Comparison of ENCODE assay signal across 29 cellular contexts in genomic region chr6:39488255-39488881, GRCh38.
DNase-seq lines count a peak whose midpoint lies in the region; ATAC-seq, FAIRE-seq and TF ChIP-seq lines count a peak whose summit lies in the region.
"Had no signal": no experiment of that assay in that cellular context is flagged by ENCODE, and none has a peak within 500 bp of the region (broad histone marks: within the 10 kb centered on the region; RNA-seq: fewer than 3 reads in every experiment).

No MANE protein-coding gene starts in this region.

- TF ChIP-seq EP300 in HepG2 (IDR thresholded peaks at IDR 0.05; ENCODE audit: low read depth in 2 of 2, low read length in 2 of 2) = no peak
- TF ChIP-seq EP300 in HepG2 (CRISPR knock-in tag; IDR thresholded peaks at IDR 0.05; ENCODE audit: borderline replicate concordance) = no peak

- no peak for TF ChIP-seq CTCF in HepG2 (CRISPR knock-in tag; IDR thresholded peaks at IDR 0.05)
- no peak for TF ChIP-seq CTCF in right lobe of liver (IDR thresholded peaks at IDR 0.05)
- TF ChIP-seq CTCF in thyroid gland (IDR thresholded peaks at IDR 0.05) = no peak
- TF ChIP-seq CTCF in prostate gland (IDR thresholded peaks at IDR 0.05) = no peak

- no peak overlapping the region for H3K9ac ChIP-seq in HepG2 (ENCODE audit: insufficient read depth, low read depth, low read length)
- H3K9ac ChIP-seq: GM23248 had no signal

- 0% methylated on average over 1 of the region's 1 CpG for WGBS in HepG2 (ENCODE audit: low lambda C conversion rate)
- 44% methylated on average over 1 of the region's 1 CpG for WGBS in right lobe of liver (ENCODE audit: insufficient coverage, low coverage, low lambda C conversion rate, missing lambda C conversion rate)
- WGBS in thyroid gland, 2 donors = 79 to 88% methylated on average over 1 of the region's 1 CpG
- WGBS in prostate gland = 38% methylated on average over 1 of the region's 1 CpG

- in situ Hi-C loops in HepG2 (cut with HindIII; ENCODE audit: extremely low pct_ligation_motif_present, low pct_unique_long_range_greater_than_20kb) = no loop called here

- no peak for FAIRE-seq in HepG2 (lab: Jason Lieb, UNC)
- FAIRE-seq: A204.1, GM12892 had no signal

- H3K36me3 ChIP-seq in HepG2 (replicated peaks in 1 of 2; ENCODE audit: control insufficient read depth in 1 of 2, insufficient read depth in 2 of 2, low read length in 2 of 2) (no peaks in the 10 kb centered on the region), right lobe of liver (no peaks in the 10 kb centered on the region), thyroid gland (no peaks in the 10 kb centered on the region), prostate gland (no peaks in the 10 kb centered on the region)
- H3K36me3 ChIP-seq: HAP-1, Peyer's patch had no signal

- BruUV-seq in HepG2 (replicated peaks; lab: Mats Ljungman, UMichigan) = no TSS peak

- no peak overlapping the region for H3K4me3 ChIP-seq in HepG2 (replicated peaks in 1 of 3; ENCODE audit: insufficient read depth in 1 of 3, low read depth in 2 of 3, low read length in 3 of 3)
- no peak overlapping the region for H3K4me3 ChIP-seq in right lobe of liver
- H3K4me3 ChIP-seq in thyroid gland (replicated peaks in 1 of 3) = no peak overlapping the region
- no peak overlapping the region for H3K4me3 ChIP-seq in prostate gland
- H3K4me3 ChIP-seq: GM23248, HAP-1, Peyer's patch had no signal

- intact Hi-C loops in HepG2 (cut with micrococcal nuclease; ENCODE audit: unreplicated experiment) = no loop called here
- intact Hi-C loops in right lobe of liver (cut with DNase I) = no loop called here
- intact Hi-C loops in left colon (cut with DNase I, micrococcal nuclease) = no loop called here
- intact Hi-C loops in thyroid gland (cut with DNase I) = no loop called here
- intact Hi-C loops in prostate gland (cut with DNase I) = no loop called here
- intact Hi-C loops in posterior vena cava (cut with DNase I) = no loop called here

- H3K9me3 ChIP-seq in HepG2 (ENCODE audit: low read length) (no peaks in the 10 kb centered on the region), right lobe of liver (no peaks in the 10 kb centered on the region), thyroid gland (no peaks in the 10 kb centered on the region), prostate gland (no peaks in the 10 kb centered on the region)
- H3K9me3 ChIP-seq: HAP-1, Peyer's patch had no signal

- DNase-seq in HepG2 (ENCODE audit: low spot score) (no peak), right lobe of liver (no peak), NCI-H526 treated with DMSO at 0.1 percent for 48 hours (lab: John Stamatoyannopoulos, UW) (peak; percentile 11), left colon (no peak), thyroid gland (peak; percentile 17 to 29), GM19240 (ENCODE audit: insufficient read length, low spot score) (no peak), prostate gland (ENCODE audit: low spot score) (no peak), posterior vena cava (ENCODE audit: low spot score) (no peak)
- DNase-seq: AML-193; C1 segment of cervical spinal cord; CD4-positive, alpha-beta memory T cell; COR-L47; DMS 273 treated with DMSO at 0.1 percent for 48 hours; DND-41; GM23248; HFFc6; Kasumi-1; MV-4-11; NCI-H1105; NCI-H1436 treated with DMSO at 0.1 percent for 48 hours; NCI-H187 treated with DMSO at 0.1 percent for 48 hours; OCI-M1; Peyer's patch; SHP77 treated with DMSO at 0.1 percent for 48 hours; T-helper 1 cell had no signal

- no peak overlapping the region for H2AFZ ChIP-seq in HepG2 (ENCODE audit: low read length)
- H2AFZ ChIP-seq: GM23248 had no signal

- no peaks in the 10 kb centered on the region for H4K20me1 ChIP-seq in HepG2 (ENCODE audit: insufficient read depth, low read length)

- no peak overlapping the region for H3K27ac ChIP-seq in HepG2 (ENCODE audit: extremely low read length, insufficient read depth, low read length)
- H3K27ac ChIP-seq in right lobe of liver = no peak overlapping the region
- no peak overlapping the region for H3K27ac ChIP-seq in thyroid gland
- no peak overlapping the region for H3K27ac ChIP-seq in prostate gland
- H3K27ac ChIP-seq: GM23248, HL-60, Peyer's patch had no signal

- H3K79me2 ChIP-seq in HepG2 (ENCODE audit: insufficient read depth, low read length) = no peaks in the 10 kb centered on the region

- H3K4me2 ChIP-seq in HepG2 (ENCODE audit: low read depth, low read length) = no peak overlapping the region

- no peak for TF ChIP-seq RAD21 in HepG2 (CRISPR knock-in tag; IDR thresholded peaks at IDR 0.05)

- H3K4me1 ChIP-seq in HepG2 (ENCODE audit: insufficient read depth, low read length) = no peaks in the 10 kb centered on the region
- peaks cover 0 to 13% (median 0%) of the 10 kb centered on the region in 4 donors for H3K4me1 ChIP-seq in right lobe of liver
- peaks cover 0 to 10% of the 10 kb centered on the region in 2 donors for H3K4me1 ChIP-seq in thyroid gland
- no peaks in the 10 kb centered on the region for H3K4me1 ChIP-seq in prostate gland (replicated peaks)
- H3K4me1 ChIP-seq: HAP-1, Peyer's patch had no signal

- no peaks in the 10 kb centered on the region for H3K27me3 ChIP-seq in HepG2 (ENCODE audit: control insufficient read depth in 1 of 2, insufficient read depth in 2 of 2, low read length in 2 of 2)
- no peaks in the 10 kb centered on the region for H3K27me3 ChIP-seq in right lobe of liver
- H3K27me3 ChIP-seq in thyroid gland = no peaks in the 10 kb centered on the region
- H3K27me3 ChIP-seq in prostate gland (replicated peaks; ENCODE audit: insufficient read depth) = no peaks in the 10 kb centered on the region
- H3K27me3 ChIP-seq: Peyer's patch had no signal

- CTCF ChIA-PET in HepG2 (lab: Yijun Ruan, JAX; ENCODE audit: low intra/inter-chr PET ratio, low total read pairs) = no interaction called here

- ATAC-seq in HepG2 (no peak), right lobe of liver (no peak), left colon (peak; percentile 70)

- POLR2A ChIA-PET in HepG2 (lab: Yijun Ruan, JAX) = no interaction called here

- TF ChIP-seq POLR2A in HepG2 (IDR thresholded peaks at IDR 0.05; ENCODE audit: insufficient read depth in 1 of 2, low read depth in 2 of 2, low read length in 2 of 2) (no peak), right lobe of liver (IDR thresholded peaks at IDR 0.05) (no peak), thyroid gland (IDR thresholded peaks at IDR 0.05) (no peak), prostate gland (IDR thresholded peaks at IDR 0.05) (no peak)

TF ChIP-seq in HepG2, 621 proteins besides CTCF, POLR2A, EP300 and RAD21:
- TF ChIP-seq PLRG1 (conservative IDR thresholded peaks at IDR 0.05) (no peak), MAFK (conservative IDR thresholded peaks at IDR 0.05 in 1 of 2, IDR thresholded peaks at IDR 0.05 in 1 of 2; ENCODE audit: low read length in 2 of 2) (peak; percentile 93 to 94), ZNF12 (CRISPR knock-in tag; IDR thresholded peaks at IDR 0.05) (no peak), MAFF (IDR thresholded peaks at IDR 0.05; ENCODE audit: low read depth, low read length) (peak; percentile 89)

Comparison
In these comparisons a context has a peak if more than half of its experiments do, and no peak if none do; other contexts are left out.
1. DNase-seq: peak in NCI-H526 treated with DMSO at 0.1 percent for 48 hours (single experiment) and thyroid gland (2 of 2); none in HepG2 (single experiment), right lobe of liver (0 of 3), left colon (0 of 2), GM19240 (single experiment), prostate gland (single experiment) and posterior vena cava (single experiment).